9 cellular contexts compared by ENCODE assay signal in genomic region chr15:42275780-42276395, GRCh38. TPM values are rescaled to one million over a fixed set of nuclear protein-coding genes. Genes with fewer than 3 reads are reported as not detected.
DNase-seq lines count a peak whose midpoint lies in the region; ATAC-seq and TF ChIP-seq lines count a peak whose summit lies in the region.
"Had no signal": no experiment of that assay in that cellular context is flagged by ENCODE, and none has a peak within 500 bp of the region (broad histone marks: within the 10 kb centered on the region; RNA-seq: fewer than 3 reads in every experiment).

No MANE protein-coding gene starts in this region.

- intact Hi-C loops in left ventricle myocardium inferior (cut with micrococcal nuclease) (no loop called here), Right ventricle myocardium inferior (cut with DNase I) (loop anchor here (10.0 kb wide), 1 partner anchor 199 kb away; no protein-coding TSS in a partner anchor), lower lobe of right lung (cut with DNase I) (no loop called here), uterus (cut with DNase I; ENCODE audit: low total_unique reads) (no loop called here)

- ATAC-seq in Right ventricle myocardium inferior (no peak), lower lobe of right lung (no peak)

- H3K9me3 ChIP-seq in left ventricle myocardium inferior (replicated peaks) (no peaks in the 10 kb centered on the region), lower lobe of right lung (no peaks in the 10 kb centered on the region), uterus (no peaks in the 10 kb centered on the region)

- H3K36me3 ChIP-seq in left ventricle myocardium inferior: peaks cover 40% of the 10 kb centered on the region
- H3K36me3 ChIP-seq in lower lobe of right lung: peaks cover 33% of the 10 kb centered on the region
- no peaks in the 10 kb centered on the region for H3K36me3 ChIP-seq in uterus

- TF ChIP-seq POLR2A in uterus (IDR thresholded peaks at IDR 0.05): no peak

- TF ChIP-seq CTCF in left ventricle myocardium inferior (IDR thresholded peaks at IDR 0.05; ENCODE audit: borderline replicate concordance): no peak
- TF ChIP-seq CTCF in lower lobe of right lung (IDR thresholded peaks at IDR 0.05): no peak
- TF ChIP-seq CTCF in uterus (IDR thresholded peaks at IDR 0.05): no peak

- no peak for DNase-seq in left ventricle myocardium inferior
- no peak for DNase-seq in Right ventricle myocardium inferior (ENCODE audit: missing footprints)
- DNase-seq in lower lobe of right lung: no peak
- no peak for DNase-seq in uterus
- DNase-seq in epidermal melanocyte (ENCODE audit: insufficient read length, low spot score): no peak
- no peak for DNase-seq in NK-92 (lab: John Stamatoyannopoulos, UW; ENCODE audit: unreplicated experiment)
- DNase-seq in NCI-H1694 treated with DMSO at 0.1 percent for 48 hours (lab: John Stamatoyannopoulos, UW): no peak
- DNase-seq: NCI-H510A had no signal

- H3K4me3 ChIP-seq in left ventricle myocardium inferior: peak overlapping the region; percentile 80
- H3K4me3 ChIP-seq in lower lobe of right lung: peak overlapping the region; percentile 70
- H3K4me3 ChIP-seq in uterus: no peak overlapping the region

- H3K27ac ChIP-seq in left ventricle myocardium inferior (replicated peaks) (peak overlapping the region; percentile 98), angular gyrus (ENCODE audit: low read depth, low read length) (peak overlapping the region; percentile 98), lower lobe of right lung (peak overlapping the region; percentile 96), uterus (peak overlapping the region; percentile 99 to 100)

- no peaks in the 10 kb centered on the region for H3K27me3 ChIP-seq in left ventricle myocardium inferior (ENCODE audit: low read depth)
- H3K27me3 ChIP-seq in lower lobe of right lung (ENCODE audit: low read depth): no peaks in the 10 kb centered on the region
- no peaks in the 10 kb centered on the region for H3K27me3 ChIP-seq in uterus

- H3K4me1 ChIP-seq in left ventricle myocardium inferior (peaks cover 49% of the 10 kb centered on the region), lower lobe of right lung (peaks cover 38% of the 10 kb centered on the region), uterus (peaks cover 0 to 12% of the 10 kb centered on the region in 2 donors)

RNA-seq across cellular contexts. Expression of gene TMEM87A, which starts 2.7 kb away (rescaled TPM):
- total RNA-seq in left ventricle myocardium inferior (16.4 TPM), Right ventricle myocardium inferior (19.0 TPM), lower lobe of right lung (129 TPM), uterus (10 to 100 TPM; 25.4 to 96.5 (median 66.6) TPM)

RNA-seq across cellular contexts. Expression of gene GANC, which starts 2.9 kb away (rescaled TPM):
- total RNA-seq in left ventricle myocardium inferior: 14.5 TPM
- 16.3 TPM for total RNA-seq in Right ventricle myocardium inferior
- total RNA-seq in lower lobe of right lung: 122 TPM
- 10 to 100 TPM; 11.8 to 48.9 (median 41.3) TPM for total RNA-seq in uterus

Comparison
In these comparisons a context has a peak if more than half of its experiments do, and no peak if none do; other contexts are left out.
1. H3K4me3 ChIP-seq: peak in left ventricle myocardium inferior (single experiment) and lower lobe of right lung (single experiment); none in uterus (0 of 2).
2. Peak in every context shown above with its lines, with median percentiles within 50 percentile points of each other: H3K27ac ChIP-seq.